13 cellular contexts compared by ENCODE assay signal in the genomic region with DNA sequence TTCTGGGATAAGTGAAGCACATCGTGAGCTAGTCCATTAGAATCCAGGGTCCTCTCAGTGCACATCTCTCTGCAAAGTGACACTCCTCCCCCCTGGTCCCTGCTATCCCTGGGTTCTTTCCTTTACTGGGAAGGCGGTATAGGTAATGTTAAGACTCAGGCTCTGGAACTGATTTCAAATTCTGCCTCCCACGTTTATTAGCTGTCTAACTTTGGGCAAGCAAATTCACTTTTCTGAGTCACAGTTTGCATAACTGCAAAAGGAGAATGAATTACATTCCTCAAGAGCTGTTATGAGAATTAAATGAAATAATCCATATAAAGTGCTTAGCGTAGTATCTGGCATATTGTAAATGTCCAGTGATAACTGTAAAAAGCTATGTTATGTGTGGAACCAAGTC.
DNase-seq lines count a peak whose midpoint lies in the region; ATAC-seq and TF ChIP-seq lines count a peak whose summit lies in the region.
"Had no signal": no experiment of that assay in that cellular context is flagged by ENCODE, and none has a peak within 500 bp of the region (broad histone marks: within the 10 kb centered on the region; RNA-seq: fewer than 3 reads in every experiment).

No MANE protein-coding gene starts in this region.

- TF ChIP-seq CTCF in epithelial cell of esophagus (IDR thresholded peaks at IDR 0.05; ENCODE audit: insufficient read depth, low read depth, low read length, missing control alignments) = no peak
- TF ChIP-seq CTCF in GM20000 (IDR thresholded peaks at IDR 0.05; ENCODE audit: extremely low read depth, missing control alignments) = no peak

- no CpG with 5 or more reads among the region's 4 CpGs for WGBS in trophoblast cell (ENCODE audit: extremely low coverage, insufficient coverage, insufficient read length)

- H2BK120ac ChIP-seq in trophoblast cell (ENCODE audit: insufficient read depth, low read length, poor library complexity) = peak overlapping the region; percentile 72

- H3K9ac ChIP-seq in trophoblast cell (ENCODE audit: low read length) = no peak overlapping the region
- H3K9ac ChIP-seq: BLaER1 treated with 17β-estradiol and CSF1 and Interleukin-3, amounts not matched to agents 10 nM and 100 nM; GM23248 had no signal

- no peak overlapping the region for H3K4me2 ChIP-seq in trophoblast cell (ENCODE audit: low read length)

- peaks cover 27% of the 10 kb centered on the region for H3K79me1 ChIP-seq in trophoblast cell (ENCODE audit: low read length)

- H3K4me3 ChIP-seq in epithelial cell of esophagus (ENCODE audit: low read length) (no peak overlapping the region), trophoblast cell (ENCODE audit: low read depth, low read length) (no peak overlapping the region)
- H3K4me3 ChIP-seq: BLaER1 treated with 17β-estradiol and CSF1 and Interleukin-3, amounts not matched to agents 10 nM and 100 nM; GM23248 had no signal

- H3K23ac ChIP-seq in trophoblast cell (ENCODE audit: low read length) = no peak overlapping the region

- H2AK5ac ChIP-seq in trophoblast cell (ENCODE audit: low read length) = peak overlapping the region; percentile 86

- H3K14ac ChIP-seq in trophoblast cell (ENCODE audit: low read length) = no peak overlapping the region

- H4K8ac ChIP-seq in trophoblast cell (ENCODE audit: low read depth, low read length) = no peak overlapping the region

- no peak overlapping the region for H3K27ac ChIP-seq in trophoblast cell (ENCODE audit: low read depth, low read length)
- H3K27ac ChIP-seq: GM23248 had no signal

- peaks cover 8 to 12% of the 10 kb centered on the region in 2 experiments for H3K4me1 ChIP-seq in trophoblast cell (ENCODE audit: control insufficient read depth in 1 of 2, insufficient read depth in 2 of 2, low read length in 2 of 2)

- H4K91ac ChIP-seq in trophoblast cell (ENCODE audit: low read depth, low read length) = peak overlapping the region; percentile 51

- H3K27me3 ChIP-seq in trophoblast cell (ENCODE audit: insufficient read depth, low read length) = no peaks in the 10 kb centered on the region
- H3K27me3 ChIP-seq: BLaER1 treated with 17β-estradiol and CSF1 and Interleukin-3, amounts not matched to agents 10 nM and 100 nM had no signal

- no peaks in the 10 kb centered on the region for H3K9me3 ChIP-seq in trophoblast cell (ENCODE audit: insufficient read depth, low read depth, low read length)
- H3K9me3 ChIP-seq: BLaER1 treated with 17β-estradiol and CSF1 and Interleukin-3, amounts not matched to agents 10 nM and 100 nM had no signal

- no peaks in the 10 kb centered on the region for H3K79me2 ChIP-seq in trophoblast cell (ENCODE audit: control insufficient read depth, insufficient read depth, low read length, poor library complexity)

- no peaks in the 10 kb centered on the region for H3K36me3 ChIP-seq in trophoblast cell (ENCODE audit: control insufficient read depth in 1 of 2, insufficient read depth in 2 of 2, low read length in 2 of 2)
- H3K36me3 ChIP-seq: BLaER1 treated with 17β-estradiol and CSF1 and Interleukin-3, amounts not matched to agents 10 nM and 100 nM had no signal

- no peak for ATAC-seq in HG03175 (IDR thresholded peaks at IDR 0.05; ENCODE audit: unreplicated experiment)
- ATAC-seq: HepG2 had no signal

- H2BK12ac ChIP-seq in trophoblast cell (ENCODE audit: low read length) = peak overlapping the region; percentile 93

- no peak overlapping the region for H2BK5ac ChIP-seq in trophoblast cell (ENCODE audit: low read depth, low read length, poor library complexity)

- H2AFZ ChIP-seq in trophoblast cell (ENCODE audit: insufficient read depth, low read length, poor library complexity) = no peak overlapping the region
- H2AFZ ChIP-seq: GM23248 had no signal

- no peak overlapping the region for H3K4ac ChIP-seq in trophoblast cell (ENCODE audit: low read depth, low read length)

- DNase-seq in NCI-H226 (peak; percentile 15), epithelial cell of esophagus (ENCODE audit: low read depth) (peak; percentile 7), trophoblast cell (no peak), GM20000 (ENCODE audit: low spot score) (no peak), dermis blood vessel endothelial cell (no peak)
- DNase-seq: CD8-positive, alpha-beta memory T cell; COR-L47; DMS 273 treated with DMSO at 0.1 percent for 48 hours; GM23248; HCEC 1CT had no signal

- H3K18ac ChIP-seq in trophoblast cell (ENCODE audit: low read length) = peak overlapping the region; percentile 86

- no peak overlapping the region for H4K12ac ChIP-seq in trophoblast cell (ENCODE audit: low read depth, low read length)

Comparison
In these comparisons a context has a peak if more than half of its experiments do, and no peak if none do; other contexts are left out.
1. DNase-seq: peak in NCI-H226 (single experiment) and epithelial cell of esophagus (single experiment); none in trophoblast cell (0 of 2), GM20000 (single experiment) and dermis blood vessel endothelial cell (single experiment).